Comparison of ENCODE assay signal across 8 cellular contexts in the genomic region with DNA sequence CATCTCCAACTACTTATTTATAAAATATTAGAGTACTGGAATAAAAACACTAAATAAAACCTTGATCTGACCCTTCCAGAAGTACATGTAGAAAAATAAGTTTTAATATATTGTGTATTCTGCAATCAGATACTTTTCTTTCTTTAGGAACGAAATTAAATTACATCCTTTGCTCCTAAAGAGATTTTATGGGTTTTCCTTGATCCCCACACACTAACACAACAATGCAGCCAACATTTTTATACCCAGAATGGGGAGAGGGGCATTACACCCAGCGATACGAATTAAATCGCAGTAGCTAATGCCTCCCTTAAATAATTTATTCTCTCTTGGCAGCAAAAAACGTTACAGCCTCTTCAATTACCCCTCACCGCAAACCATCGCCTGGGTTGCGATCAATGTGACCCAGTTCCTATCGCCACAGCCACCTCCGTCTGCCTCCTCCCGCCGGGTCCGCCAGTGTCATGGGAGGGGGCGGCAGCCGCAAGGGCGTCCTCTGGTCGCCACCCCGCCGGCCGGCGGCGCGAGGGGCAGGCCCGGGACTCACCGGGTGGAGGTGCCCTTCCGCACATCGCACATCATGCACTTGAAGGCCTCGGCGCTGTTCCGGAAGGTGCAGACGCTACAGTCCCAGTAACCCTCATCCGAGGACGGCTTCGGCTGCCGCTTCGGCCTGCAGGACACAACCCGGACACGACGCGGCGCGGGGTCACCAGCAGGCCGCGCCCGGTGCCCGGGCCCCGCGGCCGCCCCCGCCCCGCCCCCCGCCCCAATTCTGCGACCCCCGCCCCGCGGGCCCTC. TPM values are rescaled to one million over a fixed set of nuclear protein-coding genes. Genes with fewer than 3 reads are reported as not detected.
A peak's percentile ranks its signal among the peaks of the same experiment; 100 is the strongest.
DNase-seq lines count a peak whose midpoint lies in the region; ATAC-seq and TF ChIP-seq lines count a peak whose summit lies in the region.

No MANE protein-coding gene starts in this region.

- H3K4me3 ChIP-seq in duodenal mucosa (ENCODE audit: low read depth in 1 of 2, low read length in 2 of 2) (peak overlapping the region; percentile 85 to 91), lower leg skin (ENCODE audit: low read depth, poor library complexity, severe bottlenecking) (peak overlapping the region; percentile 82)

- H3K27ac ChIP-seq in C4-2B (peak overlapping the region; percentile 81), duodenal mucosa (ENCODE audit: low read depth, low read length) (peak overlapping the region; percentile 50)

- peak; percentile 68 for TF ChIP-seq CTCF in C4-2B (conservative IDR thresholded peaks at IDR 0.05)
- no peak for TF ChIP-seq CTCF in lower leg skin (IDR thresholded peaks at IDR 0.05)

- no peaks in the 10 kb centered on the region for H3K9me3 ChIP-seq in duodenal mucosa (ENCODE audit: control insufficient read depth in 1 of 2, low read length in 2 of 2)

- peaks cover 16 to 27% of the 10 kb centered on the region in 2 donors for H3K4me1 ChIP-seq in duodenal mucosa (ENCODE audit: control insufficient read depth in 1 of 2, insufficient read depth in 2 of 2, low read length in 2 of 2)

- peak; percentile 78 for ATAC-seq in HG03432 (IDR thresholded peaks at IDR 0.05; ENCODE audit: unreplicated experiment)

- WGBS in lower leg skin, 2 donors = 1 to 3% methylated on average over 7 to 25 of the region's 56 CpGs

- DNase-seq in GM19238 (ENCODE audit: insufficient read length, low spot score) (peak; percentile 73), NCI-H69 (lab: John Stamatoyannopoulos, UW) (peak; percentile 92), lower leg skin (ENCODE audit: low spot score in 2 of 2) (peak; percentile 46 to 94)
- DNase-seq in activated CD4-positive, alpha-beta T cell treated with anti-CD3 and anti-CD28 coated beads, Interleukin-2, amount 50 U/mL, for 48 hours = peak; percentile 69 to 76
- peak; percentile 19 to 41 (median 37) for DNase-seq in stimulated activated CD4-positive, alpha-beta T cell treated with anti-CD3 and anti-CD28 coated beads, TNF-alpha, amount 100 ng/mL, for 1 hour (ENCODE audit: low read depth in 3 of 3, low spot score in 1 of 3)

- no peak for TF ChIP-seq POLR2A in lower leg skin (IDR thresholded peaks at IDR 0.05)

- intact Hi-C loops in lower leg skin (cut with DNase I; ENCODE audit: low total_unique reads) = no loop called here

- no peaks in the 10 kb centered on the region for H3K27me3 ChIP-seq in duodenal mucosa (ENCODE audit: control insufficient read depth in 1 of 2, insufficient read depth in 2 of 2, low read length in 2 of 2)

- peak overlapping the region; percentile 80 to 83 for H3K9ac ChIP-seq in duodenal mucosa (ENCODE audit: low read depth in 1 of 2, low read length in 2 of 2)

- H3K36me3 ChIP-seq in duodenal mucosa (ENCODE audit: control insufficient read depth in 1 of 2, insufficient read depth in 2 of 2, low read length in 2 of 2) = no peaks in the 10 kb centered on the region

RNA-seq across cellular contexts. Expression of gene YAF2, which starts 0.8 kb away (rescaled TPM):
- 10 to 100 TPM in 3 of 4 donors, 1 to 10 TPM in 1; 8.7 to 17.8 (median 15.2) TPM for total RNA-seq in lower leg skin

Comparison
In these comparisons a context has a peak if more than half of its experiments do, and no peak if none do; other contexts are left out.
1. Peak in every context shown above with its lines: DNase-seq, ATAC-seq, H3K4me3 ChIP-seq and H3K27ac ChIP-seq.
2. DNase-seq: peak in every context shown above with its lines; median percentile 92 in NCI-H69; 73 in GM19238; 72 in activated CD4-positive, alpha-beta T cell treated with anti-CD3 and anti-CD28 coated beads, Interleukin-2, amount 50 U/mL, for 48 hours; 70 in lower leg skin; 37 in stimulated activated CD4-positive, alpha-beta T cell treated with anti-CD3 and anti-CD28 coated beads, TNF-alpha, amount 100 ng/mL, for 1 hour.